In the genomic region with DNA sequence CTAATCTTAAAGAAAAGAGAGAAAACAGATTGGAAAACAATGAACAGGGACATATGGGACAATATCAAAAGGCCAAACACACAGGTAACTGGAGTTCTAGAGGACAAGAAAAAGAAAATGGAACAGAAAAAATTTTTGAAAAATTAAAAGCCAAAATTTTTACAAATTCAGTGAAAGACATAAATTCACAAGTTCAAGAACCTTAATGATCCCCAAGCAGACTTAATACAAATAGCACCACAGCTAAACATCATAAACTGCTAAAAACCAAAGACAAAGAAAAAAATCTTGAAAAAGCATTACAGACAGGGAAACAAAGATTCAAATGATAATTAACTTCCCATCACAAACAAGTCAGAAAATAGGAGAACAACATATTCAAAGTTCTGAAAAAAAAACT, we compare ENCODE assay signal across 34 cellular contexts.
DNase-seq lines count a peak whose midpoint lies in the region; ATAC-seq, FAIRE-seq and TF ChIP-seq lines count a peak whose summit lies in the region.
"Had no signal": no experiment of that assay in that cellular context is flagged by ENCODE, and none has a peak within 500 bp of the region (broad histone marks: within the 10 kb centered on the region; RNA-seq: fewer than 3 reads in every experiment).

No MANE protein-coding gene starts in this region.

- H2AFZ ChIP-seq in GM23338, result no peak overlapping the region

- H3K27ac ChIP-seq in GM23338 (ENCODE audit: low read depth) (no peak overlapping the region), HEK293 (ENCODE audit: extremely low read depth, low read depth, low read length) (no peak overlapping the region), small intestine (ENCODE audit: low read depth in 1 of 2, low read length in 1 of 2) (no peak overlapping the region)
- H3K27ac ChIP-seq: 22Rv1; A549; BLaER1; BLaER1 treated with 17β-estradiol and CSF1 and Interleukin-3, amounts not matched to agents 10 nM and 100 nM; C4-2B had no signal

- H3K4me3 ChIP-seq in GM23338 (no peak overlapping the region), HEK293 (ENCODE audit: low read depth, low read length) (no peak overlapping the region), small intestine (ENCODE audit: low read depth in 1 of 2, low read length in 2 of 2) (no peak overlapping the region)
- H3K4me3 ChIP-seq: A549; BLaER1; BLaER1 treated with 17β-estradiol and CSF1 and Interleukin-3, amounts not matched to agents 10 nM and 100 nM had no signal

- no peaks in the 10 kb centered on the region; the same call in 1 of the 2 replicates for H3K9me2 ChIP-seq in GM23338 (ENCODE audit: insufficient read depth)

- FAIRE-seq in small intestine (lab: Jason Lieb, UNC), result peak; percentile 30
- FAIRE-seq: A204.1, A549 had no signal

- H3K9me3 Mint-ChIP-seq in GM23338, result no peaks in the 10 kb centered on the region
- H3K9me3 Mint-ChIP-seq: CD14-positive monocyte; CD4-positive, alpha-beta T cell; CD8-positive, alpha-beta memory T cell; CD8-positive, alpha-beta T cell had no signal

- no peaks in the 10 kb centered on the region for H3K27me3 ChIP-seq in GM23338 (ENCODE audit: insufficient read depth)
- no peaks in the 10 kb centered on the region for H3K27me3 ChIP-seq in small intestine (ENCODE audit: control insufficient read depth in 2 of 2, insufficient read depth in 2 of 2, low read length in 2 of 2)
- H3K27me3 ChIP-seq: BE2C; BLaER1; BLaER1 treated with 17β-estradiol and CSF1 and Interleukin-3, amounts not matched to agents 10 nM and 100 nM had no signal

- no peaks in the 10 kb centered on the region for H4K20me1 ChIP-seq in GM23338 (replicated peaks; ENCODE audit: insufficient read depth)
- H4K20me1 ChIP-seq: BLaER1; BLaER1 treated with 17β-estradiol and CSF1 and Interleukin-3, amounts not matched to agents 10 nM and 100 nM had no signal

- H3K27me3 Mint-ChIP-seq in GM23338 (ENCODE audit: insufficient read depth, low read depth, poor library complexity), result peaks cover 3% of the 10 kb centered on the region

- DNase-seq in GM23338 (ENCODE audit: low spot score) (no peak), small intestine (no peak), globus pallidus (ENCODE audit: low spot score) (no peak), NCI-H1417 (lab: John Stamatoyannopoulos, UW) (no peak)
- DNase-seq: 8988T; ACHN; AML-193; BE2C; C1 segment of cervical spinal cord; Caco-2; Calu3; CD4-positive, alpha-beta memory T cell; CD4-positive, alpha-beta T cell; CD4-positive, CD25-positive, alpha-beta regulatory T cell; CD8-positive, alpha-beta memory T cell; CD8-positive, alpha-beta T cell; COR-L47; DMS 273 treated with DMSO at 0.1 percent for 48 hours; DMS153; DMS53; DMS79; DMS79 treated with DMSO at 0.1 percent for 48 hours; DND-41; EL had no signal

- H3K4me1 ChIP-seq in GM23338 (ENCODE audit: insufficient read depth) (0 out of 2 replicates have a peak, but pooled peaks cover 3% of the 10 kb centered on the region), HEK293 (ENCODE audit: control insufficient read depth, insufficient read depth, low read length) (no peaks in the 10 kb centered on the region), small intestine (ENCODE audit: control insufficient read depth in 2 of 2, insufficient read depth in 1 of 2, low read depth in 1 of 2, low read length in 1 of 2) (no peaks in the 10 kb centered on the region)
- H3K4me1 ChIP-seq: A549; BE2C; BLaER1 treated with 17β-estradiol and CSF1 and Interleukin-3, amounts not matched to agents 10 nM and 100 nM; Caco-2 had no signal

- H3K36me3 ChIP-seq in GM23338 (ENCODE audit: insufficient read depth) (no peaks in the 10 kb centered on the region), HEK293 (ENCODE audit: control insufficient read depth in 2 of 2, insufficient read depth in 1 of 2, low read length in 2 of 2) (no peaks in the 10 kb centered on the region), small intestine (ENCODE audit: control insufficient read depth in 2 of 2, insufficient read depth in 2 of 2, low read length in 2 of 2) (no peaks in the 10 kb centered on the region)
- H3K36me3 ChIP-seq: BE2C; BLaER1; BLaER1 treated with 17β-estradiol and CSF1 and Interleukin-3, amounts not matched to agents 10 nM and 100 nM had no signal

- no peaks in the 10 kb centered on the region for H3K9me3 ChIP-seq in HEK293 (ENCODE audit: control insufficient read depth, insufficient read depth, low read depth, low read length)
- H3K9me3 ChIP-seq in small intestine (ENCODE audit: control insufficient read depth, low read depth), result no peaks in the 10 kb centered on the region
- H3K9me3 ChIP-seq: A549; BE2C; BLaER1; BLaER1 treated with 17β-estradiol and CSF1 and Interleukin-3, amounts not matched to agents 10 nM and 100 nM; Caco-2 had no signal

- CTCF ChIA-PET in HEK293 (lab: Yijun Ruan, JAX), result interaction anchor here (0.7 kb wide), 1 partner anchor 60 kb away, joined by 3 read pairs; no protein-coding TSS in a partner anchor

- H3K27ac Mint-ChIP-seq in GM23338, result 0 out of 2 replicates have a peak overlapping the region, but pooled peaks have one; percentile 54
- H3K27ac Mint-ChIP-seq: B cell; CD14-positive monocyte; CD4-positive, alpha-beta memory T cell; CD4-positive, alpha-beta T cell; CD4-positive, CD25-positive, alpha-beta regulatory T cell; CD8-positive, alpha-beta memory T cell; CD8-positive, alpha-beta T cell had no signal

- TF ChIP-seq CTCF in GM23338 (conservative IDR thresholded peaks at IDR 0.05; ENCODE audit: low read depth in 2 of 2), result no peak
- TF ChIP-seq CTCF in HEK293 (tag by site-specific recombination; IDR thresholded peaks at IDR 0.05), result no peak

- ATAC-seq in GM23338 (no peak), GM19328 (IDR thresholded peaks at IDR 0.05; ENCODE audit: unreplicated experiment) (no peak)
- ATAC-seq: A549; CD8-positive, alpha-beta T cell had no signal

- no peak overlapping the region for H3K4me2 ChIP-seq in GM23338
- H3K4me2 ChIP-seq: A549; BLaER1; BLaER1 treated with 17β-estradiol and CSF1 and Interleukin-3, amounts not matched to agents 10 nM and 100 nM had no signal

- no peak overlapping the region for H3K4me3 Mint-ChIP-seq in GM23338
- H3K4me3 Mint-ChIP-seq: B cell; CD14-positive monocyte; CD4-positive, alpha-beta memory T cell; CD4-positive, alpha-beta T cell; CD8-positive, alpha-beta memory T cell; CD8-positive, alpha-beta T cell had no signal

- peaks cover 7% of the 10 kb centered on the region; the same call in 2 of the 3 replicates for H3K4me1 Mint-ChIP-seq in GM23338
- H3K4me1 Mint-ChIP-seq: CD14-positive monocyte; CD4-positive, alpha-beta memory T cell; CD4-positive, CD25-positive, alpha-beta regulatory T cell; CD8-positive, alpha-beta memory T cell had no signal

- H3F3A ChIP-seq in GM23338 (replicated peaks; ENCODE audit: low read depth), result no peaks in the 10 kb centered on the region

- no peaks in the 10 kb centered on the region for H3K36me3 Mint-ChIP-seq in GM23338 (ENCODE audit: low read depth)
- H3K36me3 Mint-ChIP-seq: CD14-positive monocyte; CD4-positive, alpha-beta memory T cell; CD4-positive, CD25-positive, alpha-beta regulatory T cell; CD8-positive, alpha-beta memory T cell; CD8-positive, alpha-beta T cell had no signal

- POLR2A ChIA-PET in HEK293 (lab: Yijun Ruan, JAX), result no interaction called here

- H3K79me2 ChIP-seq in GM23338 (replicated peaks; ENCODE audit: insufficient read depth), result no peaks in the 10 kb centered on the region

TF ChIP-seq in GM23338, 12 proteins besides CTCF, POLR2A, EP300 and RAD21 (continues in another document):
- TF ChIP-seq POLR2AphosphoS5 (IDR thresholded peaks at IDR 0.05; ENCODE audit: low read depth), result no peak
- TF ChIP-seq ETS1 (IDR thresholded peaks at IDR 0.05), result no peak
- TF ChIP-seq ZNF114 (CRISPR knock-in tag; IDR thresholded peaks at IDR 0.05), result no peak

TF ChIP-seq in HEK293, 187 proteins besides CTCF, POLR2A, EP300 and RAD21:
- TF ChIP-seq GLIS2 (tag by site-specific recombination; IDR thresholded peaks at IDR 0.05) (no peak), ZNF558 (tag by site-specific recombination; IDR thresholded peaks at IDR 0.05) (peak; percentile 95), GFI1B (tag by site-specific recombination; IDR thresholded peaks at IDR 0.05) (no peak)
TF ChIP-seq in HEK293: peak in this region for 1.
